In the genomic region with DNA sequence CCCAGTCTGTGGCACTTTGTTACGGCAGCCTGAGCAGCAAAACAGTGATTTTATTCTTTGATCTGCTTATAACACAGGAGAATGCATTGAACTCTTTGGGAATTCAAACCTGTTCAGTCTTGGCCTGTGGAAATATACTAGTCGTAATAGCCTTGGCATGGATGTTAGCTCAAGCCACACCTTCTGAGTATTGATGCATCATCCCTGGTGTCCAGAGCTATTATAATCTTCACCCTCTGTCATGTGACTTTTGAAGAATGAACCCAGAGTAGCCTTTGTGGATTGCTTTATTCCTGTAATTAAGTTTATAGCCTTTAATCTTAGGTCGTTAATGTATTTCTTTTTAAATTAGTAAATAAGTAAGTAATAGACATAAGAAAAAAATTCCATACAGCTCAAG, we compare ENCODE assay signal across 30 cellular contexts. TPM values are rescaled to one million over a fixed set of nuclear protein-coding genes. Genes with fewer than 3 reads are reported as not detected.
DNase-seq lines count a peak whose midpoint lies in the region; ATAC-seq, FAIRE-seq and TF ChIP-seq lines count a peak whose summit lies in the region.
"Had no signal": no experiment of that assay in that cellular context is flagged by ENCODE, and none has a peak within 500 bp of the region (broad histone marks: within the 10 kb centered on the region; RNA-seq: fewer than 3 reads in every experiment).

No MANE protein-coding gene starts in this region.

- H3K18ac ChIP-seq in mesendoderm (ENCODE audit: low read length): no peak overlapping the region

- H3K23ac ChIP-seq in mesendoderm (ENCODE audit: low read length): no peak overlapping the region

- H3K9me3 ChIP-seq in PC-3 (ENCODE audit: low read length): no peaks in the 10 kb centered on the region
- H3K9me3 ChIP-seq: gastrocnemius medialis, sigmoid colon, testis had no signal

- no peak overlapping the region for H2BK120ac ChIP-seq in mesendoderm (ENCODE audit: low read depth, low read length)

- H2BK15ac ChIP-seq in mesendoderm (replicated peaks; ENCODE audit: low read depth): no peak overlapping the region

- ATAC-seq in PC-3: peak; percentile 57
- ATAC-seq in GM18867 (IDR thresholded peaks at IDR 0.05; ENCODE audit: unreplicated experiment): no peak
- ATAC-seq: gastrocnemius medialis; left cardiac atrium; stimulated activated memory B cell treated with anti-CD40 and anti-IgM and Interleukin-4, amounts not matched to agents 10 μg/mL and 1 μg/mL and 100 μg/mL, for 72 hours; T-helper 17 cell had no signal

- H3K9me2 ChIP-seq in PC-3 (replicated peaks; ENCODE audit: low read length): no peaks in the 10 kb centered on the region

- TF ChIP-seq CTCF in PC-3 (conservative IDR thresholded peaks at IDR 0.05; ENCODE audit: low read depth, low read length): no peak
- TF ChIP-seq CTCF in epithelial cell of esophagus (IDR thresholded peaks at IDR 0.05; ENCODE audit: insufficient read depth, low read depth, low read length, missing control alignments): no peak

- peaks cover 49% of the 10 kb centered on the region for H3K4me1 ChIP-seq in PC-3 (ENCODE audit: insufficient read depth, low read length)
- no peaks in the 10 kb centered on the region for H3K4me1 ChIP-seq in mesendoderm (ENCODE audit: control insufficient read depth, low read depth, low read length)
- H3K4me1 ChIP-seq: gastrocnemius medialis, sigmoid colon, SJCRH30, testis had no signal

- H4K20me1 ChIP-seq in PC-3 (ENCODE audit: low read length): no peaks in the 10 kb centered on the region

- H2BK5ac ChIP-seq in mesendoderm (ENCODE audit: low read length): no peak overlapping the region

- no peaks in the 10 kb centered on the region for H3K79me1 ChIP-seq in mesendoderm (ENCODE audit: low read length)

- intact Hi-C loops in PC-3 (cut with micrococcal nuclease): loop anchor here (2.0 kb wide), 1 partner anchor 14 kb away; no protein-coding TSS in a partner anchor

- WGBS in mesendoderm (ENCODE audit: extremely low coverage, insufficient coverage, low lambda C conversion rate): no CpG with 5 or more reads among the region's 3 CpGs

- H3K27ac ChIP-seq in PC-3 (ENCODE audit: low read length) (peak overlapping the region; percentile 90), mesendoderm (ENCODE audit: low read depth, low read length) (no peak overlapping the region)
- H3K27ac ChIP-seq: gastrocnemius medialis, sigmoid colon, SJCRH30, testis had no signal

- no peaks in the 10 kb centered on the region for H3F3A ChIP-seq in PC-3 (ENCODE audit: low read length, unreplicated experiment)

- H3K36me3 ChIP-seq in PC-3 (ENCODE audit: low read depth, low read length) (no peaks in the 10 kb centered on the region), mesendoderm (ENCODE audit: control insufficient read depth, insufficient read depth, low read length) (no peaks in the 10 kb centered on the region)
- H3K36me3 ChIP-seq: gastrocnemius medialis, sigmoid colon, SJCRH30 had no signal

- H3K9ac ChIP-seq in PC-3 (ENCODE audit: low read length) (peak overlapping the region; percentile 70), mesendoderm (ENCODE audit: low read length) (no peak overlapping the region)

- H2AK5ac ChIP-seq in mesendoderm (ENCODE audit: low read length): no peak overlapping the region

- H3K56ac ChIP-seq in mesendoderm (ENCODE audit: low read length): no peak overlapping the region

- no peak overlapping the region for H2AFZ ChIP-seq in PC-3 (ENCODE audit: low read length)

- H3K27me3 ChIP-seq in PC-3 (ENCODE audit: low read length) (no peaks in the 10 kb centered on the region), mesendoderm (ENCODE audit: insufficient read depth, low read length, poor library complexity) (no peaks in the 10 kb centered on the region)
- H3K27me3 ChIP-seq: gastrocnemius medialis, sigmoid colon, SJCRH30, testis had no signal

- TF ChIP-seq POLR2A in H54 (IDR thresholded peaks at IDR 0.05; ENCODE audit: low read depth, low read length): no peak

- no peak overlapping the region for H3K4ac ChIP-seq in mesendoderm (ENCODE audit: low read depth, low read length)

- POLR2A ChIA-PET in PC-3 (lab: Charles Lee; ENCODE audit: unreplicated experiment): interaction anchor here (0.6 to 0.8 kb wide), 2 partner anchors 14 to 355 kb away, joined by 6 to 10 read pairs; no protein-coding TSS in a partner anchor

- H4K5ac ChIP-seq in mesendoderm (ENCODE audit: low read length): no peak overlapping the region

- no TSS peak for BruUV-seq in PC-3 (replicated peaks; lab: Mats Ljungman, UMichigan)

- H3K4me3 ChIP-seq in PC-3 (ENCODE audit: low read length) (no peak overlapping the region), epithelial cell of esophagus (ENCODE audit: low read length) (no peak overlapping the region), mesendoderm (ENCODE audit: low read length) (no peak overlapping the region)
- H3K4me3 ChIP-seq: gastrocnemius medialis, sigmoid colon, SJCRH30, testis had no signal

- CTCF ChIA-PET in PC-3 (lab: Charles Lee): no interaction called here

- H3K4me2 ChIP-seq in PC-3 (ENCODE audit: low read length) (peak overlapping the region; percentile 54), mesendoderm (ENCODE audit: low read length) (no peak overlapping the region)

- DNase-seq in H54 (ENCODE audit: insufficient read length, low spot score): no peak
- DNase-seq in PC-3: peak; percentile 76
- DNase-seq in epithelial cell of esophagus (ENCODE audit: low read depth): peak; percentile 96
- DNase-seq in myocyte (ENCODE audit: low read depth): peak; percentile 68
- no peak for DNase-seq in HUDEP-2 (lab: John Stamatoyannopoulos, UW; ENCODE audit: unreplicated experiment in 76 of 76)
- no peak for DNase-seq in mesendoderm
- no peak for DNase-seq in foreskin melanocyte
- DNase-seq: activated gamma-delta T cell; CD4-positive, CD25-positive, alpha-beta regulatory T cell; DMS 273 treated with DMSO at 0.1 percent for 48 hours; gastrocnemius medialis; GDM1; left cardiac atrium; MM.1S; NCI-H1436 treated with DMSO at 0.1 percent for 48 hours; nephron progenitor cell; sigmoid colon; SJCRH30; T-helper 17 cell; testis had no signal

- peak; percentile 88 for FAIRE-seq in H54 (lab: Jason Lieb, UNC)
- FAIRE-seq: endothelial cell of umbilical vein, H1 had no signal

- no peak overlapping the region for H4K8ac ChIP-seq in mesendoderm (ENCODE audit: low read depth, low read length)

- no peaks in the 10 kb centered on the region for H3K79me2 ChIP-seq in PC-3 (ENCODE audit: low read length)
- H3K79me2 ChIP-seq in mesendoderm (ENCODE audit: control insufficient read depth, insufficient read depth, low read length): no peaks in the 10 kb centered on the region

RNA-seq across cellular contexts. Expression of a gene that starts 50.9 kb away (rescaled TPM):
- total RNA-seq in PC-3 (2014; rRNA removed): 2.4 TPM in 1 of 2 replicates, not detected in the other
- not detected in 2 replicates for total RNA-seq in myocyte
- polyA plus RNA-seq in myocyte (2012): not detected
- polyA plus RNA-seq in mesendoderm (2013, experiment 1 of 2): not detected
- not detected for polyA plus RNA-seq in mesendoderm (2013, experiment 2 of 2)
- total RNA-seq: cardiac septum; CD4-positive, CD25-positive, alpha-beta regulatory T cell; dermis microvascular lymphatic vessel endothelial cell; endothelial cell of umbilical vein; gastrocnemius medialis; H1; left cardiac atrium; mesothelial cell of epicardium; OCI-LY7; sigmoid colon; SJCRH30; T-helper 17 cell had no signal
- polyA plus RNA-seq: adipose tissue; AG04450; CD4-positive, CD25-positive, alpha-beta regulatory T cell; endothelial cell of umbilical vein; H1; sigmoid colon had no signal

Comparison
In these comparisons a context has a peak if more than half of its experiments do, and no peak if none do; other contexts are left out.
1. DNase-seq: peak in PC-3 (single experiment), epithelial cell of esophagus (single experiment) and myocyte (single experiment); none in H54 (single experiment), HUDEP-2 (0 of 76), mesendoderm (single experiment) and foreskin melanocyte (single experiment).